ENCODE assay signal across 27 cellular contexts in genomic region chr2:218012306-218012705, GRCh38. TPM values are rescaled to one million over a fixed set of nuclear protein-coding genes. Genes with fewer than 3 reads are reported as not detected.
"Had no signal": no experiment of that assay in that cellular context is flagged by ENCODE, and none has a peak within 500 bp of the region (broad histone marks: within the 10 kb centered on the region; RNA-seq: fewer than 3 reads in every experiment).

No MANE protein-coding gene starts in this region.

- H3K27ac ChIP-seq: colonic mucosa, dorsolateral prefrontal cortex, gastroesophageal sphincter, hepatocyte, lower lobe of right lung, prostate gland, spleen, tibial nerve, uterus had no signal

- H3K27ac Mint-ChIP-seq: activated CD4-positive, alpha-beta memory T cell treated with anti-CD3 and anti-CD28 coated beads, Interleukin-2, amount 10 ng/mL, durations not matched to agents 7 days and 5 days; activated CD4-positive, alpha-beta T cell treated with anti-CD3 and anti-CD28 coated beads, Interleukin-2, amount 10 ng/mL, durations not matched to agents 24 days and 14 days; activated naive CD4-positive, alpha-beta T cell treated with anti-CD3 and anti-CD28 coated beads, Interleukin-2, amount 50 U/mL, for 24 hours; activated naive CD8-positive, alpha-beta T cell treated with anti-CD3 and anti-CD28 coated beads, Interleukin-2, amount 50 U/mL, for 24 hours; activated T-helper 2 cell treated with anti-CD3 and anti-CD28 coated beads, Interferon-gamma antibody, Interleukin-2, Interleukin-4, amounts not matched to agents 10 μg/mL and 5 μg/mL and 100 μg/mL, durations not matched to agents 14 hours and 24 hours and 36 hours; natural killer cell had no signal

- H2AFZ ChIP-seq: hepatocyte had no signal

- FAIRE-seq: endothelial cell of umbilical vein, keratinocyte had no signal

- H3K79me2 ChIP-seq: hepatocyte had no signal

- H3K4me3 ChIP-seq: colonic mucosa, dorsolateral prefrontal cortex, gastroesophageal sphincter, hepatocyte, lower lobe of right lung, prostate gland, spleen, tibial nerve, uterus had no signal

- H3K4me3 Mint-ChIP-seq: activated CD4-positive, alpha-beta memory T cell treated with anti-CD3 and anti-CD28 coated beads, Interleukin-2, amount 10 ng/mL, durations not matched to agents 7 days and 5 days; activated CD4-positive, alpha-beta T cell treated with anti-CD3 and anti-CD28 coated beads, Interleukin-2, amount 10 ng/mL, durations not matched to agents 24 days and 14 days; activated naive CD4-positive, alpha-beta T cell treated with anti-CD3 and anti-CD28 coated beads, Interleukin-2, amount 50 U/mL, for 24 hours; activated naive CD8-positive, alpha-beta T cell treated with anti-CD3 and anti-CD28 coated beads, Interleukin-2, amount 50 U/mL, for 24 hours; natural killer cell had no signal

- H3K27me3 ChIP-seq: uterus had no signal

- H3K36me3 ChIP-seq: colonic mucosa, gastroesophageal sphincter, lower lobe of right lung, prostate gland, spleen, tibial nerve, uterus had no signal

- H3K9me3 Mint-ChIP-seq: activated CD4-positive, alpha-beta memory T cell treated with anti-CD3 and anti-CD28 coated beads, Interleukin-2, amount 10 ng/mL, durations not matched to agents 7 days and 5 days; activated CD4-positive, alpha-beta T cell treated with anti-CD3 and anti-CD28 coated beads, Interleukin-2, amount 10 ng/mL, durations not matched to agents 24 days and 14 days; activated naive CD4-positive, alpha-beta T cell treated with anti-CD3 and anti-CD28 coated beads, Interleukin-2, amount 50 U/mL, for 24 hours; activated naive CD8-positive, alpha-beta T cell treated with anti-CD3 and anti-CD28 coated beads, Interleukin-2, amount 50 U/mL, for 24 hours; activated T-helper 2 cell treated with anti-CD3 and anti-CD28 coated beads, Interferon-gamma antibody, Interleukin-2, Interleukin-4, amounts not matched to agents 10 μg/mL and 5 μg/mL and 100 μg/mL, durations not matched to agents 14 hours and 24 hours and 36 hours; natural killer cell had no signal

- H3K9me3 ChIP-seq: colonic mucosa, gastroesophageal sphincter, lower lobe of right lung, prostate gland, spleen, tibial nerve, uterus had no signal

- H3K36me3 Mint-ChIP-seq: activated naive CD4-positive, alpha-beta T cell treated with anti-CD3 and anti-CD28 coated beads, Interleukin-2, amount 50 U/mL, for 24 hours; natural killer cell had no signal

- DNase-seq: activated CD4-positive, alpha-beta memory T cell treated with anti-CD3 and anti-CD28 coated beads, Interleukin-2, amount 10 ng/mL, durations not matched to agents 7 days and 5 days; activated CD4-positive, alpha-beta T cell treated with anti-CD3 and anti-CD28 coated beads, Interleukin-2, amount 10 ng/mL, durations not matched to agents 24 days and 14 days; activated CD4-positive, CD25-positive, alpha-beta regulatory T cell treated with anti-CD3 and anti-CD28 coated beads, Interleukin-2, amount 50 U/mL, for 72 hours; activated naive CD8-positive, alpha-beta T cell treated with anti-CD3 and anti-CD28 coated beads, Interleukin-2, amount 50 U/mL, for 24 hours; activated T-cell treated with anti-CD3 and anti-CD28 coated beads, Interleukin-2, amount 50 U/mL, for 48 hours; colonic mucosa; dorsolateral prefrontal cortex; effector memory CD4-positive, alpha-beta T cell; lower lobe of right lung; mesenchymal stem cell; natural killer cell; spleen; stimulated activated naive CD4-positive, alpha-beta T cell treated with Interleukin-2 at 50 U/mL for 16 hours; T-helper 2 cell; uterus had no signal

- ATAC-seq: activated naive CD8-positive, alpha-beta T cell treated with anti-CD3 and anti-CD28 coated beads, Interleukin-2, amount 50 U/mL, for 24 hours; gastroesophageal sphincter; lower lobe of right lung; natural killer cell had no signal

- H3K4me1 ChIP-seq: colonic mucosa had no signal

RNA-seq across cellular contexts. Expression of gene RUFY4, which starts 56.7 kb away (rescaled TPM):
- total RNA-seq: colonic mucosa, endothelial cell of umbilical vein, fibroblast of lung, fibroblast of villous mesenchyme, gastroesophageal sphincter, lower lobe of right lung, osteocyte, temporal lobe, tibial nerve had no signal
- polyA plus RNA-seq: endothelial cell of umbilical vein, fibroblast of lung, keratinocyte had no signal
